In the genomic region with DNA sequence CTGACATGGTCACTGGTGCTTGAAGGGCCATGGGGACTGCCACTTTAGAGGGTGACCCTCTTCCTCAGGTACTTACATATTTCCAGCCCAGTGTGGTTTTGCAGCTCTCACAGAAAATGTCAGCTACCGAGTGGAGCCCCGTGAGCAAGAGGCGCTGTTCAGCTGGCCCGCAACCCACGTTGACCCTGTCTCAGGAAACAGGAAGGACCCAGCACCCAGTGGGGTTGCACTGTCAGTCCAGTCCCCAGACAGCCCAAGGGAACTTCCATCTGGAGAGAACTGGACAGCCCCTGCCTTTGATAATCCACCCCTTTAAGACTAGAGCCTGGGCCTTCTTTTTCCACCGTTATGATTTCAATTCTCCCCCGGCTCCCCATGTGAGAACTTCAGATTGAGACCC, we compare ENCODE assay signal across 17 cellular contexts. TPM values are rescaled to one million over a fixed set of nuclear protein-coding genes. Genes with fewer than 3 reads are reported as not detected.
DNase-seq lines count a peak whose midpoint lies in the region; ATAC-seq, FAIRE-seq and TF ChIP-seq lines count a peak whose summit lies in the region.
"Had no signal": no experiment of that assay in that cellular context is flagged by ENCODE, and none has a peak within 500 bp of the region (broad histone marks: within the 10 kb centered on the region; RNA-seq: fewer than 3 reads in every experiment).

No MANE protein-coding gene starts in this region.

- H3K27me3 Mint-ChIP-seq in HFFc6 (ENCODE audit: insufficient read depth), result peaks cover 30% of the 10 kb centered on the region
- peaks cover 58% of the 10 kb centered on the region for H3K27me3 Mint-ChIP-seq in neural crest cell (ENCODE audit: low read depth)

- CTCF ChIA-PET in H1 (lab: Charles Lee; ENCODE audit: partially characterized antibody), result interaction anchor here (0.5 to 14.3 kb wide), 4 partner anchors 9 to 87 kb away, joined by 3 to 357 read pairs (median 144); partner anchors contain the start of genes SERPING1 and UBE2L6

- no peak overlapping the region for H4K91ac ChIP-seq in H1 (replicated peaks; ENCODE audit: insufficient read length, low read length)

- no peak overlapping the region for H3K4ac ChIP-seq in H1 (replicated peaks; ENCODE audit: insufficient read length, low read depth, low read length)

- no peak for TF ChIP-seq RAD21 in H1 (IDR thresholded peaks at IDR 0.05 in 1 of 2, conservative IDR thresholded peaks at IDR 0.05 in 1 of 2; ENCODE audit: low read depth in 2 of 2, low read length in 2 of 2)

- no peak for TF ChIP-seq EP300 in H1 (IDR thresholded peaks at IDR 0.05; ENCODE audit: borderline replicate concordance in 1 of 2, low read depth in 2 of 2, low read length in 2 of 2)

- H3K4me3 Mint-ChIP-seq in HFFc6, result no peak overlapping the region
- peak overlapping the region; percentile 93 for H3K4me3 Mint-ChIP-seq in neural crest cell

- no peak overlapping the region for H3K23ac ChIP-seq in H1 (ENCODE audit: insufficient read length)

- H2AFZ ChIP-seq in H1 (ENCODE audit: low read length), result no peak overlapping the region

- peaks cover 13% of the 10 kb centered on the region for H3K36me3 Mint-ChIP-seq in HFFc6 (ENCODE audit: low read depth)
- H3K36me3 Mint-ChIP-seq in neural crest cell (ENCODE audit: low read depth), result peaks cover 14% of the 10 kb centered on the region

- no peak overlapping the region for H2BK120ac ChIP-seq in H1 (replicated peaks; ENCODE audit: low read depth, low read length)

- no peaks in the 10 kb centered on the region for H3K36me3 ChIP-seq in BLaER1 treated with 17β-estradiol and CSF1 and Interleukin-3, amounts not matched to agents 10 nM and 100 nM
- peaks cover 6 to 13% (median 8%) of the 10 kb centered on the region in 4 experiments; a peak in 6 of 8 replicates for H3K36me3 ChIP-seq in H1 (ENCODE audit: control insufficient read depth in 2 of 4, insufficient read depth in 4 of 4, low read length in 3 of 4)
- H3K36me3 ChIP-seq: Peyer's patch had no signal

- H2BK5ac ChIP-seq in H1 (ENCODE audit: low read depth, low read length), result 0 out of 2 replicates have a peak overlapping the region, but pooled peaks have one; percentile 57

- H3K56ac ChIP-seq in H1 (replicated peaks; ENCODE audit: insufficient read length, low read depth, low read length), result no peak overlapping the region

- H3K79me2 ChIP-seq in H1 (ENCODE audit: control insufficient read depth in 1 of 2, insufficient read depth in 2 of 2, low read length in 2 of 2), result peaks cover 0 to 12% of the 10 kb centered on the region in 2 experiments; a peak in 2 of 4 replicates

- H4K5ac ChIP-seq in H1 (ENCODE audit: insufficient read length, low read depth, low read length), result no peak overlapping the region

- H3K4me1 ChIP-seq in BLaER1 treated with 17β-estradiol and CSF1 and Interleukin-3, amounts not matched to agents 10 nM and 100 nM, result peaks cover 59 to 89% (median 79%) of the 10 kb centered on the region in 10 experiments
- peaks cover 34 to 61% (median 39%) of the 10 kb centered on the region in 4 experiments for H3K4me1 ChIP-seq in H1 (replicated peaks in 1 of 4; ENCODE audit: control insufficient read depth in 3 of 4, insufficient read depth in 4 of 4, low read length in 3 of 4)

- no peak overlapping the region; the same call in 1 of the 2 replicates for H3K18ac ChIP-seq in H1 (ENCODE audit: extremely low read depth, low read length)

- no peak overlapping the region for H3K4me3 ChIP-seq in BLaER1 treated with 17β-estradiol and CSF1 and Interleukin-3, amounts not matched to agents 10 nM and 100 nM
- H3K4me3 ChIP-seq in H1 (ENCODE audit: extremely low read depth in 1 of 4, insufficient read depth in 2 of 4, low read depth in 3 of 4, low read length in 4 of 4), result peak overlapping the region in 1 of 4 experiments; percentile 56; a peak in 2 of 8 replicates
- H3K4me3 ChIP-seq: lung, Peyer's patch had no signal

- H3K9me3 Mint-ChIP-seq in HFFc6 (no peaks in the 10 kb centered on the region), neural crest cell (peaks cover 4% of the 10 kb centered on the region)

- H3K4me2 ChIP-seq in BLaER1 treated with 17β-estradiol and CSF1 and Interleukin-3, amounts not matched to agents 10 nM and 100 nM, result peak overlapping the region in 10 of 11 experiments; percentile 17 to 99 (median 87); a peak in 19 of 22 replicates
- peak overlapping the region in 1 of 2 experiments; percentile 92; a peak in 2 of 4 replicates for H3K4me2 ChIP-seq in H1 (ENCODE audit: insufficient read depth in 1 of 2, low read depth in 2 of 2, low read length in 2 of 2)

- H3K4me1 Mint-ChIP-seq in HFFc6 (ENCODE audit: low read depth) (peaks cover 90% of the 10 kb centered on the region), neural crest cell (peaks cover 92% of the 10 kb centered on the region)

- peaks cover 46 to 68% (median 62%) of the 10 kb centered on the region in 11 experiments for H3K27me3 ChIP-seq in BLaER1 treated with 17β-estradiol and CSF1 and Interleukin-3, amounts not matched to agents 10 nM and 100 nM
- 0 out of 7 replicates have a peak, but pooled peaks cover 0 to 4% (median 0%) of the 10 kb centered on the region in 4 experiments for H3K27me3 ChIP-seq in H1 (replicated peaks in 1 of 4; ENCODE audit: control insufficient read depth in 3 of 4, extremely low read depth in 1 of 4, insufficient read depth in 3 of 4, low read length in 3 of 4)

- DNase-seq in HFFc6, result no peak
- DNase-seq in H1 (ENCODE audit: low read depth in 1 of 2, low spot score in 2 of 2), result peak in 1 of 2 experiments; percentile 58
- no peak for DNase-seq in neural crest cell (ENCODE audit: low read depth, low spot score)
- DNase-seq in superior temporal gyrus (ENCODE audit: extremely low spot score), result no peak
- DNase-seq in KG1 (lab: John Stamatoyannopoulos, UW), result no peak
- no peak for DNase-seq in NCI-H2081 treated with DMSO at 0.1 percent for 48 hours (lab: John Stamatoyannopoulos, UW)
- DNase-seq: activated CD4-positive, CD25-positive, alpha-beta regulatory T cell; DMS153; hippocampal formation; NCI-H524 treated with DMSO at 0.1 percent for 48 hours; occipital lobe; Peyer's patch; small intestine had no signal

- H4K8ac ChIP-seq in H1 (ENCODE audit: extremely low read depth, insufficient read depth, low read length), result peak overlapping the region; percentile 41; the same call in 1 of the 2 replicates

- TF ChIP-seq CTCF in HFFc6 (IDR thresholded peaks at IDR 0.05), result no peak
- TF ChIP-seq CTCF in H1 (IDR thresholded peaks at IDR 0.05; ENCODE audit: control extremely low read depth in 1 of 3, insufficient read depth in 1 of 3, low read depth in 1 of 3, low read length in 3 of 3), result no peak
- TF ChIP-seq CTCF in neural crest cell (conservative IDR thresholded peaks at IDR 0.05), result no peak

- H2BK12ac ChIP-seq in H1 (ENCODE audit: low read depth, low read length), result no peak overlapping the region

- no peak overlapping the region; a peak in 1 of 22 replicates for H3K9ac ChIP-seq in BLaER1 treated with 17β-estradiol and CSF1 and Interleukin-3, amounts not matched to agents 10 nM and 100 nM
- no peak overlapping the region for H3K9ac ChIP-seq in H1 (replicated peaks in 1 of 4; ENCODE audit: extremely low read depth in 1 of 4, low read depth in 3 of 4, low read length in 3 of 4)

- H2BK20ac ChIP-seq in H1 (ENCODE audit: low read length), result no peak overlapping the region

- H4K20me1 ChIP-seq in BLaER1 treated with 17β-estradiol and CSF1 and Interleukin-3, amounts not matched to agents 10 nM and 100 nM, result peaks cover 0 to 51% (median 42%) of the 10 kb centered on the region in 11 experiments; a peak in 18 of 22 replicates
- peaks cover 25 to 36% of the 10 kb centered on the region in 2 experiments for H4K20me1 ChIP-seq in H1 (replicated peaks in 1 of 2; ENCODE audit: control insufficient read depth in 1 of 2, insufficient read depth in 2 of 2, low read length in 2 of 2)

- no peak overlapping the region for H3K14ac ChIP-seq in H1 (ENCODE audit: insufficient read length)

- no peak for TF ChIP-seq POLR2A in H1 (IDR thresholded peaks at IDR 0.05; ENCODE audit: control extremely low read depth in 1 of 2, low read depth in 2 of 2, low read length in 2 of 2)

- no peak overlapping the region for H2AK5ac ChIP-seq in H1 (ENCODE audit: low read depth, low read length)

- no peaks in the 10 kb centered on the region for H3K9me3 ChIP-seq in BLaER1 treated with 17β-estradiol and CSF1 and Interleukin-3, amounts not matched to agents 10 nM and 100 nM (replicated peaks in 1 of 11)
- no peaks in the 10 kb centered on the region for H3K9me3 ChIP-seq in H1 (ENCODE audit: insufficient read depth in 2 of 2, low read depth in 1 of 2, low read length in 1 of 2)
- H3K9me3 ChIP-seq: Peyer's patch had no signal

- no peaks in the 10 kb centered on the region; the same call in 1 of the 2 replicates for H3K79me1 ChIP-seq in H1 (ENCODE audit: low read depth, low read length)

- H3K27ac Mint-ChIP-seq in HFFc6 (peak overlapping the region; percentile 13; the same call in 1 of the 2 replicates), neural crest cell (ENCODE audit: unreplicated experiment) (peak overlapping the region; percentile 0)

- no peak for FAIRE-seq in H1 (lab: Jason Lieb, UNC)
- FAIRE-seq: small intestine had no signal

- no peak for ATAC-seq in HG03571 (IDR thresholded peaks at IDR 0.05; ENCODE audit: unreplicated experiment)

- WGBS in H1 (ENCODE audit: extremely low coverage in 1 of 2, insufficient coverage in 1 of 2, insufficient read length in 1 of 2, insufficient replicate concordance in 2 of 2, low coverage in 1 of 2, low lambda C conversion rate in 2 of 2, missing lambda C conversion rate in 1 of 2), 2 experiments, result 61% methylated on average over 7 of the region's 7 CpGs; no CpG with 5 or more reads in 1 of the 2 experiments

- H3K23me2 ChIP-seq in H1 (ENCODE audit: low read depth, low read length), result peaks cover 28% of the 10 kb centered on the region

- POLR2A ChIA-PET in H1 (lab: Charles Lee; ENCODE audit: partially characterized antibody), result interaction anchor here (0.6 to 29.6 kb wide), 24 partner anchors 5 to 334 kb away, joined by 3 to 1546 read pairs (median 6); partner anchors contain the start of genes CLP1, RTN4RL2, SERPING1 and SLC43A1

- no peak overlapping the region for H3K27ac ChIP-seq in BLaER1 treated with 17β-estradiol and CSF1 and Interleukin-3, amounts not matched to agents 10 nM and 100 nM
- no peak overlapping the region for H3K27ac ChIP-seq in H1 (ENCODE audit: low read depth, low read length)
- H3K27ac ChIP-seq: epithelial cell of prostate had no signal

- H2BK15ac ChIP-seq in H1 (ENCODE audit: low read length), result no peak overlapping the region

RNA-seq across cellular contexts. Expression of gene YPEL4, which starts 3.5 kb away (rescaled TPM):
- total RNA-seq in HFFc6 (2021; fragmentation: NEBNext Ultra II Directional; extraction: Animal tissue kit (Norgen Biotek cat#: 25700)), result under 1 TPM in 5 of 6 experiments, not detected in 1; 0.14 to 0.48 (median 0.28) TPM
- total RNA-seq in H1 (2021; fragmentation: NEBNext Ultra II Directional; extraction: Animal tissue kit (Norgen Biotek cat#: 25700)), result 0.13 TPM in 1 of 2 replicates, not detected in the other
- 0.09 and 0.38 TPM in 2 replicates for polyA plus RNA-seq in H1 (2011; rRNA removed)
- 0.05 TPM for polyA plus RNA-seq in H1 (2011; cell fraction: cytosol; rRNA removed)
- polyA plus RNA-seq in H1 (2011; cell fraction: nucleus; rRNA removed), result 0.19 TPM
- polyA plus RNA-seq in H1 (2012, experiment 1 of 2), result 4.7 to 5.7 TPM (median 5.0 TPM) in 4 replicates
- 0.89 TPM for polyA plus RNA-seq in H1 (2012, experiment 2 of 2)
- polyA plus RNA-seq in H1 (2013, experiment 1 of 2), result 0.06 TPM
- polyA plus RNA-seq in H1 (2013, experiment 2 of 2), result 0.06 TPM
- polyA minus RNA-seq in H1 (2011; rRNA and poly(A)+ RNA removed), result 0.07 and 0.19 TPM in 2 replicates
- not detected for polyA minus RNA-seq in H1 (2011; cell fraction: cytosol; rRNA and poly(A)+ RNA removed)
- 0.40 TPM for polyA minus RNA-seq in H1 (2011; cell fraction: nucleus; rRNA and poly(A)+ RNA removed)
- total RNA-seq in neural crest cell, result 0.37 and 0.55 TPM in 2 replicates

RNA-seq across cellular contexts. Expression of gene CLP1, which starts 11.3 kb away (rescaled TPM):
- 10 to 100 TPM; 13.0 to 17.1 (median 15.6) TPM for total RNA-seq in HFFc6 (2021; fragmentation: NEBNext Ultra II Directional; extraction: Animal tissue kit (Norgen Biotek cat#: 25700))
- total RNA-seq in H1 (2021; fragmentation: NEBNext Ultra II Directional; extraction: Animal tissue kit (Norgen Biotek cat#: 25700)), result 29.3 and 29.9 TPM in 2 replicates
- polyA plus RNA-seq in H1 (2011; rRNA removed), result 25.6 and 29.4 TPM in 2 replicates
- 34.3 TPM for polyA plus RNA-seq in H1 (2011; cell fraction: cytosol; rRNA removed)
- 17.9 TPM for polyA plus RNA-seq in H1 (2011; cell fraction: nucleus; rRNA removed)
- polyA plus RNA-seq in H1 (2012, experiment 1 of 2), result 25.6 to 29.5 TPM (median 29.2 TPM) in 4 replicates
- 8.3 TPM for polyA plus RNA-seq in H1 (2012, experiment 2 of 2)
- 14.9 TPM for polyA plus RNA-seq in H1 (2013, experiment 1 of 2)
- 14.9 TPM for polyA plus RNA-seq in H1 (2013, experiment 2 of 2)
- polyA minus RNA-seq in H1 (2011; rRNA and poly(A)+ RNA removed), result 38.6 and 50.0 TPM in 2 replicates
- polyA minus RNA-seq in H1 (2011; cell fraction: cytosol; rRNA and poly(A)+ RNA removed), result 14.3 TPM
- polyA minus RNA-seq in H1 (2011; cell fraction: nucleus; rRNA and poly(A)+ RNA removed), result 13.7 TPM
- total RNA-seq in neural crest cell, result 23.8 and 25.7 TPM in 2 replicates

RNA-seq across cellular contexts. Expression of gene ZDHHC5, which starts 21.7 kb away (rescaled TPM):
- total RNA-seq in HFFc6 (2021; fragmentation: NEBNext Ultra II Directional; extraction: Animal tissue kit (Norgen Biotek cat#: 25700)), result 10 to 100 TPM; 67.5 to 82.1 (median 74.1) TPM
- total RNA-seq in H1 (2021; fragmentation: NEBNext Ultra II Directional; extraction: Animal tissue kit (Norgen Biotek cat#: 25700)), result 54.8 and 56.3 TPM in 2 replicates
- 36.1 and 40.0 TPM in 2 replicates for polyA plus RNA-seq in H1 (2011; rRNA removed)
- 43.3 TPM for polyA plus RNA-seq in H1 (2011; cell fraction: cytosol; rRNA removed)
- 53.0 TPM for polyA plus RNA-seq in H1 (2011; cell fraction: nucleus; rRNA removed)
- 30.3 to 43.2 TPM (median 37.2 TPM) in 4 replicates for polyA plus RNA-seq in H1 (2012, experiment 1 of 2)
- polyA plus RNA-seq in H1 (2012, experiment 2 of 2), result 29.7 TPM
- 43.4 TPM for polyA plus RNA-seq in H1 (2013, experiment 1 of 2)
- polyA plus RNA-seq in H1 (2013, experiment 2 of 2), result 48.7 TPM
- polyA minus RNA-seq in H1 (2011; rRNA and poly(A)+ RNA removed), result 84.0 and 88.8 TPM in 2 replicates
- 31.1 TPM for polyA minus RNA-seq in H1 (2011; cell fraction: cytosol; rRNA and poly(A)+ RNA removed)
- 34.7 TPM for polyA minus RNA-seq in H1 (2011; cell fraction: nucleus; rRNA and poly(A)+ RNA removed)
- total RNA-seq in neural crest cell, result 42.7 and 50.1 TPM in 2 replicates

RNA-seq across cellular contexts. Expression of gene SERPING1, which starts 48.7 kb away (rescaled TPM):
- under 1 TPM in 5 of 6 experiments, not detected in 1; 0.11 to 0.51 (median 0.25) TPM for total RNA-seq in HFFc6 (2021; fragmentation: NEBNext Ultra II Directional; extraction: Animal tissue kit (Norgen Biotek cat#: 25700))
- total RNA-seq in H1 (2021; fragmentation: NEBNext Ultra II Directional; extraction: Animal tissue kit (Norgen Biotek cat#: 25700)), result 50.9 and 57.3 TPM in 2 replicates
- 54.8 and 78.8 TPM in 2 replicates for polyA plus RNA-seq in H1 (2011; rRNA removed)
- polyA plus RNA-seq in H1 (2011; cell fraction: cytosol; rRNA removed), result 37.7 TPM
- 62.1 TPM for polyA plus RNA-seq in H1 (2011; cell fraction: nucleus; rRNA removed)
- 56.7 to 76.6 TPM (median 65.9 TPM) in 4 replicates for polyA plus RNA-seq in H1 (2012, experiment 1 of 2)
- 69.6 TPM for polyA plus RNA-seq in H1 (2012, experiment 2 of 2)
- polyA plus RNA-seq in H1 (2013, experiment 1 of 2), result 117 TPM
- 123 TPM for polyA plus RNA-seq in H1 (2013, experiment 2 of 2)
- polyA minus RNA-seq in H1 (2011; rRNA and poly(A)+ RNA removed), result 37.0 and 41.9 TPM in 2 replicates
- polyA minus RNA-seq in H1 (2011; cell fraction: cytosol; rRNA and poly(A)+ RNA removed), result 29.6 TPM
- 18.7 TPM for polyA minus RNA-seq in H1 (2011; cell fraction: nucleus; rRNA and poly(A)+ RNA removed)
- 28.0 and 31.7 TPM in 2 replicates for total RNA-seq in neural crest cell
